Comparison of ENCODE assay signal across 16 cellular contexts in genomic region chr4:4394644-4395043, GRCh38. TPM values are rescaled to one million over a fixed set of nuclear protein-coding genes. Genes with fewer than 3 reads are reported as not detected.
DNase-seq lines count a peak whose midpoint lies in the region; ATAC-seq and TF ChIP-seq lines count a peak whose summit lies in the region.
"Had no signal": no experiment of that assay in that cellular context is flagged by ENCODE, and none has a peak within 500 bp of the region (broad histone marks: within the 10 kb centered on the region; RNA-seq: fewer than 3 reads in every experiment).

No MANE protein-coding gene starts in this region.

- intact Hi-C loops in PC-3 (cut with micrococcal nuclease) = no loop called here

- H3K23ac ChIP-seq in mesendoderm (ENCODE audit: low read length) = no peak overlapping the region

- H3K4me3 ChIP-seq in PC-3 (ENCODE audit: low read length) (no peak overlapping the region), neural cell (ENCODE audit: low read length) (peak overlapping the region; percentile 61), WERI-Rb-1 (ENCODE audit: low read depth, low read length) (no peak overlapping the region), mesendoderm (ENCODE audit: low read length) (no peak overlapping the region)
- H3K4me3 ChIP-seq: tibial artery had no signal

- H3K79me2 ChIP-seq in PC-3 (ENCODE audit: low read length) = no peaks in the 10 kb centered on the region
- peaks cover 62% of the 10 kb centered on the region for H3K79me2 ChIP-seq in neural cell (replicated peaks; ENCODE audit: insufficient read depth, low read length)
- no peaks in the 10 kb centered on the region for H3K79me2 ChIP-seq in mesendoderm (ENCODE audit: control insufficient read depth, insufficient read depth, low read length)

- no peak overlapping the region for H3K4ac ChIP-seq in mesendoderm (ENCODE audit: low read depth, low read length)

- H2BK5ac ChIP-seq in mesendoderm (ENCODE audit: low read length) = no peak overlapping the region

- H3K4me2 ChIP-seq in PC-3 (ENCODE audit: low read length) (no peak overlapping the region), neural cell (ENCODE audit: low read length) (peak overlapping the region; percentile 73), mesendoderm (ENCODE audit: low read length) (no peak overlapping the region)

- TF ChIP-seq EP300 in neural cell (conservative IDR thresholded peaks at IDR 0.05; ENCODE audit: poor library complexity, severe bottlenecking) = no peak

- no peak overlapping the region for H2AK5ac ChIP-seq in mesendoderm (ENCODE audit: low read length)

- H2BK120ac ChIP-seq in mesendoderm (ENCODE audit: low read depth, low read length) = no peak overlapping the region

- CTCF ChIA-PET in PC-3 (lab: Charles Lee) = no interaction called here

- POLR2A ChIA-PET in PC-3 (lab: Charles Lee; ENCODE audit: unreplicated experiment) = no interaction called here

- WGBS in mesendoderm (ENCODE audit: extremely low coverage, insufficient coverage, low lambda C conversion rate) = no CpG with 5 or more reads among the region's 9 CpGs

- in situ Hi-C loops in GM13977 (cut with MboI; ENCODE audit: low pct_unique_long_range_greater_than_20kb, low sequenced_read_pairs, unreplicated experiment) = no loop called here

- no peaks in the 10 kb centered on the region for H3K9me3 ChIP-seq in PC-3 (ENCODE audit: low read length)
- H3K9me3 ChIP-seq in neural cell (ENCODE audit: low read length) = no peaks in the 10 kb centered on the region
- H3K9me3 ChIP-seq in WERI-Rb-1 (ENCODE audit: severe bottlenecking) = no peaks in the 10 kb centered on the region
- H3K9me3 ChIP-seq: neutrophil, tibial artery had no signal

- H2BK15ac ChIP-seq in mesendoderm (replicated peaks; ENCODE audit: low read depth) = no peak overlapping the region

- H3K27me3 ChIP-seq in PC-3 (ENCODE audit: low read length) (peaks cover under 1% of the 10 kb centered on the region), neural cell (ENCODE audit: insufficient read depth, low read depth, low read length) (no peaks in the 10 kb centered on the region), WERI-Rb-1 (ENCODE audit: insufficient read depth, low read depth, severe bottlenecking) (peaks cover 57% of the 10 kb centered on the region), mesendoderm (ENCODE audit: insufficient read depth, low read length, poor library complexity) (no peaks in the 10 kb centered on the region)

- H3K79me1 ChIP-seq in mesendoderm (ENCODE audit: low read length) = no peaks in the 10 kb centered on the region

- no peak for TF ChIP-seq CTCF in PC-3 (conservative IDR thresholded peaks at IDR 0.05; ENCODE audit: low read depth, low read length)
- no peak for TF ChIP-seq CTCF in neural cell (IDR thresholded peaks at IDR 0.05; ENCODE audit: poor library complexity, severe bottlenecking)
- TF ChIP-seq CTCF in WERI-Rb-1 (IDR thresholded peaks at IDR 0.05; ENCODE audit: low read depth, low read length) = no peak
- no peak for TF ChIP-seq CTCF in GM13977 (IDR thresholded peaks at IDR 0.05; ENCODE audit: extremely low read depth, insufficient read depth, missing control alignments)

- H3F3A ChIP-seq in PC-3 (ENCODE audit: low read length, unreplicated experiment) (no peaks in the 10 kb centered on the region), neural cell (ENCODE audit: insufficient read depth, low read length, poor library complexity, severe bottlenecking) (peaks cover 20% of the 10 kb centered on the region)

- no peaks in the 10 kb centered on the region for H3K9me2 ChIP-seq in PC-3 (replicated peaks; ENCODE audit: low read length)
- H3K9me2 ChIP-seq in neural cell (ENCODE audit: insufficient read depth, low read length) = no peaks in the 10 kb centered on the region

- H4K20me1 ChIP-seq in PC-3 (ENCODE audit: low read length) = no peaks in the 10 kb centered on the region
- peaks cover 16% of the 10 kb centered on the region for H4K20me1 ChIP-seq in neural cell (ENCODE audit: insufficient read depth)

- no peaks in the 10 kb centered on the region; the same call in 1 of the 2 replicates for H3K4me1 ChIP-seq in PC-3 (ENCODE audit: insufficient read depth, low read length)
- no peaks in the 10 kb centered on the region for H3K4me1 ChIP-seq in mesendoderm (ENCODE audit: control insufficient read depth, low read depth, low read length)
- H3K4me1 ChIP-seq: tibial artery had no signal

- H2AFZ ChIP-seq in PC-3 (ENCODE audit: low read length) = no peak overlapping the region
- H2AFZ ChIP-seq in neural cell (ENCODE audit: low read depth, low read length) = no peak overlapping the region

- no peak for TF ChIP-seq RAD21 in neural cell (conservative IDR thresholded peaks at IDR 0.05)

- ATAC-seq in PC-3 = peak; percentile 74
- ATAC-seq: activated T-cell treated with anti-CD3 and anti-CD28 coated beads, Interleukin-2, amount 50 U/mL, for 4 hours had no signal

- H4K5ac ChIP-seq in mesendoderm (ENCODE audit: low read length) = no peak overlapping the region

- no peak overlapping the region for H3K9ac ChIP-seq in PC-3 (ENCODE audit: low read length)
- peak overlapping the region; percentile 66 for H3K9ac ChIP-seq in neural cell (ENCODE audit: low read length)
- no peak overlapping the region for H3K9ac ChIP-seq in mesendoderm (ENCODE audit: low read length)

- peak; percentile 25 for DNase-seq in ELR (ENCODE audit: low read depth)
- peak; percentile 50 for DNase-seq in PC-3
- peak; percentile 40 for DNase-seq in dermis blood vessel endothelial cell
- no peak for DNase-seq in WERI-Rb-1
- no peak for DNase-seq in GM13977 (ENCODE audit: low spot score)
- no peak for DNase-seq in mesendoderm
- DNase-seq: activated CD4-positive, alpha-beta T cell treated with anti-CD3 and anti-CD28 coated beads, Interleukin-2, amount 10 ng/mL, durations not matched to agents 7 days and 5 days; activated T-cell treated with anti-CD3 and anti-CD28 coated beads, Interleukin-2, amount 50 U/mL, for 4 hours; CD4-positive, CD25-positive, alpha-beta regulatory T cell; GDM1; H7; NCI-H774; stimulated activated CD4-positive, alpha-beta T cell treated with anti-CD3 and anti-CD28 coated beads, Interleukin-4, amount 100 ng/mL, for 4 hours; tibial artery had no signal

- no peak overlapping the region for H3K18ac ChIP-seq in mesendoderm (ENCODE audit: low read length)

- H4K8ac ChIP-seq in mesendoderm (ENCODE audit: low read depth, low read length) = no peak overlapping the region

- no TSS peak for BruUV-seq in PC-3 (replicated peaks; lab: Mats Ljungman, UMichigan)

- H3K27ac ChIP-seq in PC-3 (ENCODE audit: low read length) = no peak overlapping the region
- peak overlapping the region; percentile 90 for H3K27ac ChIP-seq in neural cell (ENCODE audit: low read length)
- no peak overlapping the region for H3K27ac ChIP-seq in WERI-Rb-1
- H3K27ac ChIP-seq in mesendoderm (ENCODE audit: low read depth, low read length) = no peak overlapping the region
- H3K27ac ChIP-seq: neutrophil, tibial artery had no signal

- H3K56ac ChIP-seq in mesendoderm (ENCODE audit: low read length) = no peak overlapping the region

- H3K36me3 ChIP-seq in PC-3 (ENCODE audit: low read depth, low read length) (no peaks in the 10 kb centered on the region), neural cell (ENCODE audit: insufficient read depth, low read length) (peaks cover 50% of the 10 kb centered on the region), WERI-Rb-1 (no peaks in the 10 kb centered on the region), mesendoderm (ENCODE audit: control insufficient read depth, insufficient read depth, low read length) (no peaks in the 10 kb centered on the region)
- H3K36me3 ChIP-seq: neutrophil, tibial artery had no signal

TF ChIP-seq in neural cell, 6 proteins besides CTCF, POLR2A, EP300 and RAD21:
- TF ChIP-seq MXI1 (conservative IDR thresholded peaks at IDR 0.05; ENCODE audit: poor library complexity, severe bottlenecking) (no peak), REST (IDR thresholded peaks at IDR 0.05; ENCODE audit: borderline replicate concordance) (no peak), TAF1 (IDR thresholded peaks at IDR 0.05; ENCODE audit: low read depth) (no peak), POLR2AphosphoS5 (IDR thresholded peaks at IDR 0.05) (no peak), SMC3 (conservative IDR thresholded peaks at IDR 0.05; ENCODE audit: poor library complexity) (no peak)

RNA-seq across cellular contexts. Expression of gene NSG1, which starts 7.7 kb away (rescaled TPM):
- total RNA-seq in PC-3 (2014; rRNA removed) (not detected in 2 replicates), dermis blood vessel endothelial cell (not detected in 2 replicates)
- 847 and 921 TPM in 2 replicates for polyA plus RNA-seq in neural cell
- 536 and 549 TPM in 2 replicates for polyA minus RNA-seq in neural cell
- 24.5 TPM for polyA plus RNA-seq in mesendoderm (2013, experiment 1 of 2)
- 28.1 TPM for polyA plus RNA-seq in mesendoderm (2013, experiment 2 of 2)

Comparison
In these comparisons a context has a peak if more than half of its experiments do, and no peak if none do; other contexts are left out.
1. DNase-seq: peak in ELR (single experiment), PC-3 (single experiment) and dermis blood vessel endothelial cell (single experiment); none in WERI-Rb-1 (single experiment), GM13977 (single experiment) and mesendoderm (single experiment).